Comparison of ENCODE assay signal across 2 cellular contexts in the genomic region with DNA sequence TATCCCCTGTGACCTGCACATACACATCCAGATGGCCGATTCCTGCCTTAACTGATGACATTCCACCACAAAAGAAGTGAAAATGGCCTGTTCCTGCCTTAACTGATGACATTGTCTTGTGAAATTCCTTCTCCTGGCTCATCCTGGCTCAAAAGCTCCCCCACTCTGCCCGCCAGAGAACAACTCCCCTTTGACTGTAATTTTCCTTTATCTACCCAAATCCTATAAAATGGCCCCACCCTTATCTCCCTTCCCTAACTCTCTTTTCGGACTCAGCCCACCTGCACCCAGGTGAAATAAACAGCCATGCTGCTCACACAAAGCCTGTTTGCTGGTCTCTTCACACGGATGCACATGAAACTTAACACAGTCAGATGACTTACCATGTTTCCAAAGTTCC.
A peak's percentile ranks its signal among the peaks of the same experiment; 100 is the strongest.
TF ChIP-seq lines count a peak whose summit lies in the region.

No MANE protein-coding gene starts in this region.

TF ChIP-seq in GM23338, 12 proteins besides CTCF, POLR2A, EP300 and RAD21:
- TF ChIP-seq, protein P1, sequence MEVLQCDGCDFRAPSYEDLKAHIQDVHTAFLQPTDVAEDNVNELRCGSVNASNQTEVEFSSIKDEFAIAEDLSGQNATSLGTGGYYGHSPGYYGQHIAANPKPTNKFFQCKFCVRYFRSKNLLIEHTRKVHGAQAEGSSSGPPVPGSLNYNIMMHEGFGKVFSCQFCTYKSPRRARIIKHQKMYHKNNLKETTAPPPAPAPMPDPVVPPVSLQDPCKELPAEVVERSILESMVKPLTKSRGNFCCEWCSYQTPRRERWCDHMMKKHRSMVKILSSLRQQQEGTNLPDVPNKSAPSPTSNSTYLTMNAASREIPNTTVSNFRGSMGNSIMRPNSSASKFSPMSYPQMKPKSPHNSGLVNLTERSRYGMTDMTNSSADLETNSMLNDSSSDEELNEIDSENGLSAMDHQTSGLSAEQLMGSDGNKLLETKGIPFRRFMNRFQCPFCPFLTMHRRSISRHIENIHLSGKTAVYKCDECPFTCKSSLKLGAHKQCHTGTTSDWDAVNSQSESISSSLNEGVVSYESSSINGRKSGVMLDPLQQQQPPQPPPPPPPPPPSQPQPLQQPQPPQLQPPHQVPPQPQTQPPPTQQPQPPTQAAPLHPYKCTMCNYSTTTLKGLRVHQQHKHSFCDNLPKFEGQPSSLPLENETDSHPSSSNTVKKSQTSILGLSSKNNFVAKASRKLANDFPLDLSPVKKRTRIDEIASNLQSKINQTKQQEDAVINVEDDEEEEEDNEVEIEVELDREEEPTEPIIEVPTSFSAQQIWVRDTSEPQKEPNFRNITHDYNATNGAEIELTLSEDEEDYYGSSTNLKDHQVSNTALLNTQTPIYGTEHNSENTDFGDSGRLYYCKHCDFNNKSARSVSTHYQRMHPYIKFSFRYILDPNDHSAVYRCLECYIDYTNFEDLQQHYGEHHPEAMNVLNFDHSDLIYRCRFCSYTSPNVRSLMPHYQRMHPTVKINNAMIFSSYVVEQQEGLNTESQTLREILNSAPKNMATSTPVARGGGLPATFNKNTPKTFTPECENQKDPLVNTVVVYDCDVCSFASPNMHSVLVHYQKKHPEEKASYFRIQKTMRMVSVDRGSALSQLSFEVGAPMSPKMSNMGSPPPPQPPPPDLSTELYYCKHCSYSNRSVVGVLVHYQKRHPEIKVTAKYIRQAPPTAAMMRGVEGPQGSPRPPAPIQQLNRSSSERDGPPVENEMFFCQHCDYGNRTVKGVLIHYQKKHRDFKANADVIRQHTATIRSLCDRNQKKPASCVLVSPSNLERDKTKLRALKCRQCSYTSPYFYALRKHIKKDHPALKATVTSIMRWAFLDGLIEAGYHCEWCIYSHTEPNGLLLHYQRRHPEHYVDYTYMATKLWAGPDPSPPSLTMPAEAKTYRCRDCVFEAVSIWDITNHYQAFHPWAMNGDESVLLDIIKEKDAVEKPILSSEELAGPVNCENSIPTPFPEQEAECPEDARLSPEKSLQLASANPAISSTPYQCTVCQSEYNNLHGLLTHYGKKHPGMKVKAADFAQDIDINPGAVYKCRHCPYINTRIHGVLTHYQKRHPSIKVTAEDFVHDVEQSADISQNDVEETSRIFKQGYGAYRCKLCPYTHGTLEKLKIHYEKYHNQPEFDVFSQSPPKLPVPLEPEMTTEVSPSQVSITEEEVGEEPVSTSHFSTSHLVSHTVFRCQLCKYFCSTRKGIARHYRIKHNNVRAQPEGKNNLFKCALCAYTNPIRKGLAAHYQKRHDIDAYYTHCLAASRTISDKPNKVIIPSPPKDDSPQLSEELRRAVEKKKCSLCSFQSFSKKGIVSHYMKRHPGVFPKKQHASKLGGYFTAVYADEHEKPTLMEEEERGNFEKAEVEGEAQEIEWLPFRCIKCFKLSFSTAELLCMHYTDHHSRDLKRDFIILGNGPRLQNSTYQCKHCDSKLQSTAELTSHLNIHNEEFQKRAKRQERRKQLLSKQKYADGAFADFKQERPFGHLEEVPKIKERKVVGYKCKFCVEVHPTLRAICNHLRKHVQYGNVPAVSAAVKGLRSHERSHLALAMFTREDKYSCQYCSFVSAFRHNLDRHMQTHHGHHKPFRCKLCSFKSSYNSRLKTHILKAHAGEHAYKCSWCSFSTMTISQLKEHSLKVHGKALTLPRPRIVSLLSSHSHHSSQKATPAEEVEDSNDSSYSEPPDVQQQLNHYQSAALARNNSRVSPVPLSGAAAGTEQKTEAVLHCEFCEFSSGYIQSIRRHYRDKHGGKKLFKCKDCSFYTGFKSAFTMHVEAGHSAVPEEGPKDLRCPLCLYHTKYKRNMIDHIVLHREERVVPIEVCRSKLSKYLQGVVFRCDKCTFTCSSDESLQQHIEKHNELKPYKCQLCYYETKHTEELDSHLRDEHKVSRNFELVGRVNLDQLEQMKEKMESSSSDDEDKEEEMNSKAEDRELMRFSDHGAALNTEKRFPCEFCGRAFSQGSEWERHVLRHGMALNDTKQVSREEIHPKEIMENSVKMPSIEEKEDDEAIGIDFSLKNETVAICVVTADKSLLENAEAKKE (CRISPR knock-in tag; IDR thresholded peaks at IDR 0.05): peak; percentile 20; the same call in 1 of the 2 replicates

TF ChIP-seq in H1, 55 proteins besides CTCF, POLR2A, EP300 and RAD21:
- TF ChIP-seq TEAD4 (IDR thresholded peaks at IDR 0.05; ENCODE audit: low read depth, low read length): 0 out of 2 replicates have a peak, but pooled peaks have one; percentile 6
